In the genomic region with DNA sequence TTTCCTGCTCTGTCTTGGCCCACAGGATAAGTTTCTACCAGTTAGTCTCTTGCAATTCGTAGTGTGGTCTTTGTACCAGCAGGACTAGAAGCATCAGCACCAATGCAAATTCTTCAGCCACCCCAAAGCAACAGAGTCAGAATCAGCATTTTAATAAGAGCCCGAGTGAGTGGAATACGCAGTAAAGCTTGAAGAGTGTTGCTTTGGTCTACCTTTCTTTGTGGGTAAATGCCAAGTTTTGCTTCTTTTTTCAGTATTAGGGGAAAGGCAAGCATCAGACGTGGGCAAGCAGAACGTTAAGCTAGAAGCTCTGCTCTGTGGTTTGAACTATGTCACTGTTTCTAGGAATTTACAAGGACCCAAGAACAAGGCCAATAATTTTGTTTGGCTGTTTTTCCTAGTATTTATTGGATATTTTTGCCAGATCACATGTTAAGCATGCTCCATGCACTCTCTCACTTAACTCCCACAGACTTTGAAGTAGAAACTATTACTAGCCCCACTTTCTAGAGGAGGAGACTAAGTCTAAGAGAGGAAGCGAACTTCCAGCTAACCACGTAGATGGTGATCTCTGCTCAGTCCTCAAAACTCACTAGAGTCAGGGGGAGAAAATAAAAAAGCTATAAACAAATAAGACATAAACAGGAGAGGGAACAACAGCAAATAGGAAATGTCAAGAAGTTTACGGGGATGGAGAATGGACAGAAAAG, we compare ENCODE assay signal across 14 cellular contexts.
DNase-seq lines count a peak whose midpoint lies in the region; ATAC-seq, FAIRE-seq and TF ChIP-seq lines count a peak whose summit lies in the region.
"Had no signal": no experiment of that assay in that cellular context is flagged by ENCODE, and none has a peak within 500 bp of the region (broad histone marks: within the 10 kb centered on the region; RNA-seq: fewer than 3 reads in every experiment).

No MANE protein-coding gene starts in this region.

- no peak overlapping the region for H3K27ac ChIP-seq in heart right ventricle
- H3K27ac ChIP-seq: adrenal gland, Peyer's patch had no signal

- 88 to 91% methylated on average over 8 of the region's 8 CpGs for WGBS in heart right ventricle, 2 donors

- CTCF ChIA-PET in BJ (lab: Yijun Ruan, JAX): interaction anchor here (0.7 to 4.5 kb wide), 16 partner anchors 27 to 557 kb away, joined by 3 to 24 read pairs (median 3); no protein-coding TSS in a partner anchor

- H3K9me3 ChIP-seq in heart right ventricle: no peaks in the 10 kb centered on the region
- H3K9me3 ChIP-seq: adrenal gland, Peyer's patch had no signal

- FAIRE-seq in GM19239 (lab: Jason Lieb, UNC) (peak; percentile 31), HTR-8/SVneo (lab: Jason Lieb, UNC) (no peak)

- peaks cover 10% of the 10 kb centered on the region for H3K9me3 Mint-ChIP-seq in activated naive CD8-positive, alpha-beta T cell treated with anti-CD3 and anti-CD28 coated beads, Interleukin-2, amount 50 U/mL, for 24 hours
- H3K9me3 Mint-ChIP-seq: CD14-positive monocyte; dendritic cell treated with granulocyte-macrophage colony-stimulating factor and Interleukin-4, amounts not matched to agents 40 ng/mL and 50 ng/mL, for 4 days; immature natural killer cell had no signal

- H3K4me3 ChIP-seq in BJ (ENCODE audit: low read depth, low read length) (no peak overlapping the region), heart right ventricle (no peak overlapping the region)
- H3K4me3 ChIP-seq: adrenal gland, Peyer's patch had no signal

- H3K4me1 ChIP-seq in heart right ventricle: peaks cover 7 to 21% (median 19%) of the 10 kb centered on the region in 9 donors

- H3K4me3 Mint-ChIP-seq in activated naive CD8-positive, alpha-beta T cell treated with anti-CD3 and anti-CD28 coated beads, Interleukin-2, amount 50 U/mL, for 24 hours: peak overlapping the region; percentile 13
- H3K4me3 Mint-ChIP-seq: CD14-positive monocyte; dendritic cell treated with granulocyte-macrophage colony-stimulating factor and Interleukin-4, amounts not matched to agents 40 ng/mL and 50 ng/mL, for 4 days; immature natural killer cell had no signal

- H3K27me3 Mint-ChIP-seq in activated naive CD8-positive, alpha-beta T cell treated with anti-CD3 and anti-CD28 coated beads, Interleukin-2, amount 50 U/mL, for 24 hours: peaks cover 4% of the 10 kb centered on the region

- intact Hi-C loops in heart right ventricle (cut with DNase I): loop anchor here in 9 of 10 donors (5.0 to 10.0 kb wide), 3 partner anchors 311 to 546 kb away; no protein-coding TSS in a partner anchor

- TF ChIP-seq CTCF in BJ (IDR thresholded peaks at IDR 0.05; ENCODE audit: insufficient read depth, low read depth, low read length) (no peak), heart right ventricle (IDR thresholded peaks at IDR 0.05) (peak in 1 of 9 donors; percentile 1)

- peak overlapping the region; percentile 43 for H3K27ac Mint-ChIP-seq in activated naive CD8-positive, alpha-beta T cell treated with anti-CD3 and anti-CD28 coated beads, Interleukin-2, amount 50 U/mL, for 24 hours
- H3K27ac Mint-ChIP-seq: dendritic cell treated with granulocyte-macrophage colony-stimulating factor and Interleukin-4, amounts not matched to agents 40 ng/mL and 50 ng/mL, for 4 days; immature natural killer cell had no signal

- peak; percentile 47 for DNase-seq in BJ (ENCODE audit: low read depth)
- no peak for DNase-seq in GM19239 (ENCODE audit: insufficient read length, low spot score)
- no peak for DNase-seq in activated naive CD8-positive, alpha-beta T cell treated with anti-CD3 and anti-CD28 coated beads, Interleukin-2, amount 50 U/mL, for 24 hours
- DNase-seq in HTR-8/SVneo (ENCODE audit: insufficient read length, low spot score): no peak
- no peak for DNase-seq in heart right ventricle
- no peak for DNase-seq in NOMO-1 (lab: John Stamatoyannopoulos, UW; ENCODE audit: unreplicated experiment in 2 of 2)
- DNase-seq: adrenal gland, immature natural killer cell, Peyer's patch, posterior cingulate gyrus had no signal

- H3K27me3 ChIP-seq in BJ (ENCODE audit: control insufficient read depth, insufficient read depth, low read length) (peaks cover 6% of the 10 kb centered on the region), heart right ventricle (no peaks in the 10 kb centered on the region)
- H3K27me3 ChIP-seq: adrenal gland, Peyer's patch had no signal

- peaks cover 57% of the 10 kb centered on the region for H3K4me1 Mint-ChIP-seq in activated naive CD8-positive, alpha-beta T cell treated with anti-CD3 and anti-CD28 coated beads, Interleukin-2, amount 50 U/mL, for 24 hours

- ATAC-seq in HG02870 (IDR thresholded peaks at IDR 0.05; ENCODE audit: unreplicated experiment): peak; percentile 48
- peak; percentile 60 for ATAC-seq in activated naive CD8-positive, alpha-beta T cell treated with anti-CD3 and anti-CD28 coated beads, Interleukin-2, amount 50 U/mL, for 24 hours
- no peak for ATAC-seq in GM19455 (IDR thresholded peaks at IDR 0.05; ENCODE audit: unreplicated experiment)
- no peak for ATAC-seq in heart right ventricle

- no peaks in the 10 kb centered on the region for H3K36me3 ChIP-seq in BJ (ENCODE audit: control insufficient read depth, insufficient read depth, low read length)
- H3K36me3 ChIP-seq in heart right ventricle: no peaks in the 10 kb centered on the region
- H3K36me3 ChIP-seq: adrenal gland, Peyer's patch had no signal

- POLR2A ChIA-PET in BJ (lab: Charles Lee): no interaction called here

- H3K36me3 Mint-ChIP-seq in activated naive CD8-positive, alpha-beta T cell treated with anti-CD3 and anti-CD28 coated beads, Interleukin-2, amount 50 U/mL, for 24 hours (ENCODE audit: low read depth): no peaks in the 10 kb centered on the region
- H3K36me3 Mint-ChIP-seq: CD14-positive monocyte, immature natural killer cell had no signal

Comparison
In these comparisons a context has a peak if more than half of its experiments do, and no peak if none do; other contexts are left out.
1. ATAC-seq: peak in HG02870 (single experiment) and activated naive CD8-positive, alpha-beta T cell treated with anti-CD3 and anti-CD28 coated beads, Interleukin-2, amount 50 U/mL, for 24 hours (single experiment); none in GM19455 (single experiment) and heart right ventricle (0 of 8).